Comparison of ENCODE assay signal across 21 cellular contexts in the genomic region with DNA sequence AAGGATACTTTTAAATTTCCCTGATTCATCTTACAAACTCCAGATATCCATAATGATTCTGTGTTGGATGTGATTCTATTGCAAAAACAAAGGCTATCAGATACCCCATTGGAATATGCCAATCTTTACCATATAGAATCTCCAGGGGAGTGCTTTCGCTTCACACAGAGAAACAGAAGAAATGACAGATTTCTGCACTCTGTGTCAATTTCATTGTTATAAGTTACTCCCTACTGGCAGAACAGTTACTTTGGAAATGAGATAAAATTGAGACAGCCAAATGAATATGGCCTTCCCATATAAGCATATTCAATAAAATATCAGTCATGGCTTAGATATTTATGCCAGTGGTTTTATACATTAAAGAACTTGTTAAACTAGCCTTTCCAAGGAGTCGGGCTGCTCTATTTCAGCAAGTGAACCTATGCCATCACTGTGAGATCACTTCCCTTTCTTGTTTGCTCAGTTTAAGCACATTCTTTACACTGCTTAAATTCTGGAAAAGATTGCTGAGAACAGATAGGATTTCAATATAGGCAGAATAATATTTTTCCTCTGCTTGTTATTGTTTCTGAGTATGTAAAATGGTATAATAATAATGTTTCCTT.
"Had no signal": no experiment of that assay in that cellular context is flagged by ENCODE, and none has a peak within 500 bp of the region (broad histone marks: within the 10 kb centered on the region; RNA-seq: fewer than 3 reads in every experiment).

No MANE protein-coding gene starts in this region.

- ATAC-seq: mucosa of descending colon; natural killer cell treated with Interleukin-12 subunit alpha and Interleukin-12 subunit beta and Interleukin-15 and Interleukin-18, amount 100 ng/mL, for 72 hours; right lobe of liver; T-cell had no signal

- H3K27me3 ChIP-seq: breast epithelium, neutrophil, ovary, right lobe of liver, uterus had no signal

- H3K36me3 ChIP-seq: breast epithelium, left ventricle myocardium inferior, neutrophil, ovary, right lobe of liver, thoracic aorta, uterus had no signal

- H3K4me1 ChIP-seq: breast epithelium, left ventricle myocardium inferior, right lobe of liver, uterus had no signal

- DNase-seq: activated CD4-positive, alpha-beta T cell treated with anti-CD3 and anti-CD28 coated beads for 4 hours; activated CD4-positive, alpha-beta T cell treated with anti-CD3 and anti-CD28 coated beads, Interleukin-2, amount 50 U/mL, for 48 hours; activated CD8-positive, alpha-beta memory T cell treated with anti-CD3 and anti-CD28 coated beads for 24 hours; activated effector memory CD4-positive, alpha-beta T cell treated with anti-CD3 and anti-CD28 coated beads, Interleukin-2, amount 50 U/mL, for 16 hours; activated naive CD4-positive, alpha-beta T cell treated with anti-CD3 and anti-CD28 coated beads for 36 hours; amygdala; effector CD8-positive, alpha-beta T cell; glutamatergic neuron; islet precursor cell; left ventricle myocardium inferior; mucosa of descending colon; ovary; right lobe of liver; stimulated activated CD4-positive, alpha-beta T cell treated with anti-CD3 and anti-CD28 coated beads, Interleukin-4, amount 100 ng/mL, for 1 hour; T-cell; uterus had no signal

- H3K27ac ChIP-seq: breast epithelium, left ventricle myocardium inferior, neutrophil, ovary, right lobe of liver, thoracic aorta, uterus had no signal

- H3K9me3 ChIP-seq: neutrophil, ovary, right lobe of liver, thoracic aorta, uterus had no signal

- H3K4me3 ChIP-seq: breast epithelium, left ventricle myocardium inferior, lung, mucosa of descending colon, ovary, right lobe of liver, thoracic aorta, uterus had no signal
